Comparison of ENCODE assay signal across 13 cellular contexts in the genomic region with DNA sequence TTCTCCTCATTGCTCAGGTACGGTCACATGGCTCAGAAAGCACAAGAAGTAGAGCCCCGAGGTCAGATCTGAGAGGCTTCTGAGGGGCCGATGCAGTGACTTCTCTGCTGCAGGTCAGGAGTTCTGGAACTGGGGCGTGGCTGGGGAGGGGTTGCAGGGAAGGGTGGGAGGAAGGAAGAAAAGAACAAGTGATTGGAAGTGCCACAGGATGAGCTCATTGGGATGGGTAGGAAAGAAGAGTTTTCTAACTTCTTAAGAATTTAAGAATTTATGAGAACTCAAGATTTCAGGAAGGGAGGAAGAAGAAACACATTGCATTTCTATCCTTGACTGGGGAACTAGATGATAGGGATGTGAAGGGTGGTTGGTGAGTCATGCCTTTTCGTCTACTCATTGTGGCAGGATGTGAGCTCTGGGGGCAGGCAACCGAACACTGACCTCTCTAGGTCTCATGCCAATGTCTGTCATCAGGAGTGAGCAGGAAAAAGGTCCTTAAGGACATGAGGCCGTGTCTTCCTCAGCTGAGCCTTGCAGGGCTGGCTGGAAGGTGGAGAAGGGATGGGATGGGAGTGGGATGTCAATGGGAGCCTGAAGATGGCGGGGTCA. TPM values are rescaled to one million over a fixed set of nuclear protein-coding genes. Genes with fewer than 3 reads are reported as not detected.
DNase-seq lines count a peak whose midpoint lies in the region; ATAC-seq and TF ChIP-seq lines count a peak whose summit lies in the region.
"Had no signal": no experiment of that assay in that cellular context is flagged by ENCODE, and none has a peak within 500 bp of the region (broad histone marks: within the 10 kb centered on the region; RNA-seq: fewer than 3 reads in every experiment).

No MANE protein-coding gene starts in this region.

- H3F3A ChIP-seq in GM23338 (replicated peaks; ENCODE audit: low read depth): no peaks in the 10 kb centered on the region

- no peak overlapping the region for H2AFZ ChIP-seq in GM23338

- H3K27ac ChIP-seq in GM23338 (ENCODE audit: low read depth): no peak overlapping the region
- H3K27ac ChIP-seq: transverse colon, VCaP had no signal

- H3K36me3 ChIP-seq in GM23338 (ENCODE audit: insufficient read depth): no peaks in the 10 kb centered on the region
- H3K36me3 ChIP-seq: transverse colon had no signal

- peaks cover 39% of the 10 kb centered on the region for H3K27me3 ChIP-seq in GM23338 (ENCODE audit: insufficient read depth)

- no peaks in the 10 kb centered on the region for H3K36me3 Mint-ChIP-seq in endothelial cell (ENCODE audit: low read depth, unreplicated experiment)
- H3K36me3 Mint-ChIP-seq in progenitor cell of endocrine pancreas (ENCODE audit: insufficient read depth): no peaks in the 10 kb centered on the region
- no peaks in the 10 kb centered on the region for H3K36me3 Mint-ChIP-seq in GM23338 (ENCODE audit: low read depth)
- H3K36me3 Mint-ChIP-seq: activated naive CD8-positive, alpha-beta T cell had no signal

- no peak overlapping the region for H3K4me3 ChIP-seq in GM23338
- H3K4me3 ChIP-seq: transverse colon had no signal

- H3K27ac Mint-ChIP-seq in endothelial cell (ENCODE audit: unreplicated experiment) (no peak overlapping the region), progenitor cell of endocrine pancreas (no peak overlapping the region), GM23338 (no peak overlapping the region)
- H3K27ac Mint-ChIP-seq: activated naive CD8-positive, alpha-beta T cell had no signal

- H3K9me3 Mint-ChIP-seq in endothelial cell (ENCODE audit: unreplicated experiment) (no peaks in the 10 kb centered on the region), progenitor cell of endocrine pancreas (ENCODE audit: low read depth) (no peaks in the 10 kb centered on the region), GM23338 (no peaks in the 10 kb centered on the region; the same call in 2 of the 3 replicates)

- in situ Hi-C loops in ACHN (cut with HindIII; ENCODE audit: low pct_ligation_motif_present, low pct_unique_long_range_greater_than_20kb, low sequenced_read_pairs): no loop called here

- H3K9me2 ChIP-seq in GM23338 (ENCODE audit: insufficient read depth): 0 out of 2 replicates have a peak, but pooled peaks cover 2% of the 10 kb centered on the region

- H3K4me2 ChIP-seq in GM23338: no peak overlapping the region

- H3K79me2 ChIP-seq in GM23338 (replicated peaks; ENCODE audit: insufficient read depth): no peaks in the 10 kb centered on the region

- TF ChIP-seq CTCF in endothelial cell (IDR thresholded peaks at IDR 0.05; ENCODE audit: unreplicated experiment): no peak
- TF ChIP-seq CTCF in progenitor cell of endocrine pancreas (IDR thresholded peaks at IDR 0.05; ENCODE audit: unreplicated experiment): no peak
- no peak for TF ChIP-seq CTCF in GM23338 (conservative IDR thresholded peaks at IDR 0.05; ENCODE audit: low read depth in 2 of 2)

- no peaks in the 10 kb centered on the region for H4K20me1 ChIP-seq in GM23338 (replicated peaks; ENCODE audit: insufficient read depth)

- H3K27me3 Mint-ChIP-seq in endothelial cell (ENCODE audit: unreplicated experiment) (peaks cover 16% of the 10 kb centered on the region), progenitor cell of endocrine pancreas (peaks cover 45% of the 10 kb centered on the region), GM23338 (ENCODE audit: insufficient read depth, low read depth, poor library complexity) (peaks cover 34% of the 10 kb centered on the region)

- peak; percentile 34 for ATAC-seq in HG03196 (IDR thresholded peaks at IDR 0.05; ENCODE audit: unreplicated experiment)
- no peak for ATAC-seq in HG03457 (IDR thresholded peaks at IDR 0.05; ENCODE audit: unreplicated experiment)
- no peak for ATAC-seq in GM23338

- peak; percentile 73 for DNase-seq in ACHN
- DNase-seq in SKM-1 (lab: John Stamatoyannopoulos, UW; ENCODE audit: unreplicated experiment): peak; percentile 54
- DNase-seq in fibroblast of peridontal ligament (ENCODE audit: extremely low read depth): peak; percentile 71
- DNase-seq in endothelial cell (ENCODE audit: low spot score): no peak
- DNase-seq in progenitor cell of endocrine pancreas (ENCODE audit: low spot score, unreplicated experiment): no peak
- DNase-seq in GM23338 (ENCODE audit: low spot score): no peak
- DNase-seq: NCI-H1694; stimulated activated CD4-positive, alpha-beta T cell treated with anti-CD3 and anti-CD28 coated beads, Interleukin-4, amount 100 ng/mL, for 1 hour; transverse colon had no signal

- no peaks in the 10 kb centered on the region; the same call in 1 of the 2 replicates for H3K4me1 ChIP-seq in GM23338 (ENCODE audit: insufficient read depth)

- H3K4me1 Mint-ChIP-seq in endothelial cell (ENCODE audit: unreplicated experiment): peaks cover 12% of the 10 kb centered on the region
- H3K4me1 Mint-ChIP-seq in progenitor cell of endocrine pancreas (ENCODE audit: low read depth): peaks cover 8% of the 10 kb centered on the region
- peaks cover 6% of the 10 kb centered on the region; the same call in 2 of the 3 replicates for H3K4me1 Mint-ChIP-seq in GM23338

- H3K4me3 Mint-ChIP-seq in endothelial cell (ENCODE audit: unreplicated experiment) (no peak overlapping the region), progenitor cell of endocrine pancreas (ENCODE audit: low read depth) (no peak overlapping the region), GM23338 (no peak overlapping the region)
- H3K4me3 Mint-ChIP-seq: activated naive CD8-positive, alpha-beta T cell had no signal

TF ChIP-seq in GM23338, 12 proteins besides CTCF, POLR2A, EP300 and RAD21:
- no peak for TF ChIP-seq JUNB (IDR thresholded peaks at IDR 0.05; ENCODE audit: unreplicated experiment)
- no peak for TF ChIP-seq ZNF331 (CRISPR knock-in tag; IDR thresholded peaks at IDR 0.05; ENCODE audit: low read depth)
- TF ChIP-seq, protein P1, sequence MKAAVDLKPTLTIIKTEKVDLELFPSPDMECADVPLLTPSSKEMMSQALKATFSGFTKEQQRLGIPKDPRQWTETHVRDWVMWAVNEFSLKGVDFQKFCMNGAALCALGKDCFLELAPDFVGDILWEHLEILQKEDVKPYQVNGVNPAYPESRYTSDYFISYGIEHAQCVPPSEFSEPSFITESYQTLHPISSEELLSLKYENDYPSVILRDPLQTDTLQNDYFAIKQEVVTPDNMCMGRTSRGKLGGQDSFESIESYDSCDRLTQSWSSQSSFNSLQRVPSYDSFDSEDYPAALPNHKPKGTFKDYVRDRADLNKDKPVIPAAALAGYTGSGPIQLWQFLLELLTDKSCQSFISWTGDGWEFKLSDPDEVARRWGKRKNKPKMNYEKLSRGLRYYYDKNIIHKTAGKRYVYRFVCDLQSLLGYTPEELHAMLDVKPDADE (IDR thresholded peaks at IDR 0.05): no peak
- TF ChIP-seq, protein P2, sequence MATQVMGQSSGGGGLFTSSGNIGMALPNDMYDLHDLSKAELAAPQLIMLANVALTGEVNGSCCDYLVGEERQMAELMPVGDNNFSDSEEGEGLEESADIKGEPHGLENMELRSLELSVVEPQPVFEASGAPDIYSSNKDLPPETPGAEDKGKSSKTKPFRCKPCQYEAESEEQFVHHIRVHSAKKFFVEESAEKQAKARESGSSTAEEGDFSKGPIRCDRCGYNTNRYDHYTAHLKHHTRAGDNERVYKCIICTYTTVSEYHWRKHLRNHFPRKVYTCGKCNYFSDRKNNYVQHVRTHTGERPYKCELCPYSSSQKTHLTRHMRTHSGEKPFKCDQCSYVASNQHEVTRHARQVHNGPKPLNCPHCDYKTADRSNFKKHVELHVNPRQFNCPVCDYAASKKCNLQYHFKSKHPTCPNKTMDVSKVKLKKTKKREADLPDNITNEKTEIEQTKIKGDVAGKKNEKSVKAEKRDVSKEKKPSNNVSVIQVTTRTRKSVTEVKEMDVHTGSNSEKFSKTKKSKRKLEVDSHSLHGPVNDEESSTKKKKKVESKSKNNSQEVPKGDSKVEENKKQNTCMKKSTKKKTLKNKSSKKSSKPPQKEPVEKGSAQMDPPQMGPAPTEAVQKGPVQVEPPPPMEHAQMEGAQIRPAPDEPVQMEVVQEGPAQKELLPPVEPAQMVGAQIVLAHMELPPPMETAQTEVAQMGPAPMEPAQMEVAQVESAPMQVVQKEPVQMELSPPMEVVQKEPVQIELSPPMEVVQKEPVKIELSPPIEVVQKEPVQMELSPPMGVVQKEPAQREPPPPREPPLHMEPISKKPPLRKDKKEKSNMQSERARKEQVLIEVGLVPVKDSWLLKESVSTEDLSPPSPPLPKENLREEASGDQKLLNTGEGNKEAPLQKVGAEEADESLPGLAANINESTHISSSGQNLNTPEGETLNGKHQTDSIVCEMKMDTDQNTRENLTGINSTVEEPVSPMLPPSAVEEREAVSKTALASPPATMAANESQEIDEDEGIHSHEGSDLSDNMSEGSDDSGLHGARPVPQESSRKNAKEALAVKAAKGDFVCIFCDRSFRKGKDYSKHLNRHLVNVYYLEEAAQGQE (IDR thresholded peaks at IDR 0.05; ENCODE audit: unreplicated experiment): no peak
TF ChIP-seq in GM23338: peak in this region for 0.

RNA-seq across cellular contexts. Expression of a gene that starts 0.5 kb away (rescaled TPM):
- total RNA-seq in endothelial cell (ENCODE audit: unreplicated experiment) (0.36 TPM), progenitor cell of endocrine pancreas (0.14 and 0.33 TPM in 2 replicates)
- total RNA-seq in GM23338 (2014; rRNA removed; shearing (Covaris generic)): 0.56 TPM in 1 of 2 replicates, not detected in the other
- 0.37 and 0.47 TPM in 2 replicates for polyA plus RNA-seq in GM23338 (2016; fragmentation: Nextera tagmentation; extraction: Ambion mirVana)

RNA-seq across cellular contexts. Expression of a gene that starts 14.8 kb away (rescaled TPM):
- total RNA-seq in endothelial cell (ENCODE audit: unreplicated experiment) (not detected), progenitor cell of endocrine pancreas (not detected in 2 replicates)
- total RNA-seq in GM23338 (2014; rRNA removed; shearing (Covaris generic)): not detected in 2 replicates
- 0.24 and 0.50 TPM in 2 replicates for polyA plus RNA-seq in GM23338 (2016; fragmentation: Nextera tagmentation; extraction: Ambion mirVana)

RNA-seq across cellular contexts. Expression of a gene that starts 27.7 kb away (rescaled TPM):
- total RNA-seq in endothelial cell (ENCODE audit: unreplicated experiment): 27.8 TPM
- 29.8 and 31.0 TPM in 2 replicates for total RNA-seq in progenitor cell of endocrine pancreas
- total RNA-seq in GM23338 (2014; rRNA removed; shearing (Covaris generic)): 37.0 and 37.2 TPM in 2 replicates
- 26.9 and 28.4 TPM in 2 replicates for polyA plus RNA-seq in GM23338 (2016; fragmentation: Nextera tagmentation; extraction: Ambion mirVana)

RNA-seq across cellular contexts. Expression of a gene that starts 44.3 kb away (rescaled TPM):
- total RNA-seq in endothelial cell (ENCODE audit: unreplicated experiment) (38.2 TPM), progenitor cell of endocrine pancreas (20.4 and 21.0 TPM in 2 replicates)
- 9.7 and 13.5 TPM in 2 replicates for total RNA-seq in GM23338 (2014; rRNA removed; shearing (Covaris generic))
- 4.0 and 5.0 TPM in 2 replicates for polyA plus RNA-seq in GM23338 (2016; fragmentation: Nextera tagmentation; extraction: Ambion mirVana)

RNA-seq across cellular contexts. Expression of a gene that starts 58.9 kb away (rescaled TPM):
- total RNA-seq in endothelial cell (ENCODE audit: unreplicated experiment) (not detected), progenitor cell of endocrine pancreas (0.36 and 0.55 TPM in 2 replicates)
- not detected in 2 replicates for total RNA-seq in GM23338 (2014; rRNA removed; shearing (Covaris generic))
- not detected in 2 replicates for polyA plus RNA-seq in GM23338 (2016; fragmentation: Nextera tagmentation; extraction: Ambion mirVana)

Comparison
In these comparisons a context has a peak if more than half of its experiments do, and no peak if none do; other contexts are left out.
1. DNase-seq: peak in ACHN (single experiment), SKM-1 (single experiment) and fibroblast of peridontal ligament (single experiment); none in endothelial cell (single experiment), progenitor cell of endocrine pancreas (single experiment) and GM23338 (single experiment).